Comparison of ENCODE assay signal across 1 cellular context in the genomic region with DNA sequence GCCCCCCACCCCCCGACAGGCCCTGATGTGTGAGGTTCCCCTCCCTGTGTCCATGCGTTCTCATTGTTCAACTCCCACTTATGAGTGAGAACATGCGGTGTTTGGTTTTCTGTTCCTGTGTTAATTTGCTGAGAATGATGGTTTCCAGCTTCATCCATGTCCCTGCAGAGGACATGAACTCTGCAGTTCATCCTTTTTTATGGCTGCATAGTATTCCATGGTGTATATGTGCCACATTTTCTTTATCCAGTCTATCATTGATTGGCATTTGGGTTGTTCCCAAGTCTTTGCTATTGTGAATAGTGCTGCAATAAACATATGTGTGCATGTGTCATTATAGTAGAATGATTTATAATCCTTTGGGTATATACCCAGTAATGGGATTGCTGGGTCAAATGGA. TPM values are rescaled to one million over a fixed set of nuclear protein-coding genes. Genes with fewer than 3 reads are reported as not detected.
"Had no signal": no experiment of that assay in that cellular context is flagged by ENCODE, and none has a peak within 500 bp of the region (broad histone marks: within the 10 kb centered on the region; RNA-seq: fewer than 3 reads in every experiment).

No MANE protein-coding gene starts in this region.

RNA-seq across cellular contexts. Expression of gene STARD8, which starts 32.7 kb away (rescaled TPM):
- total RNA-seq: OCI-LY7 had no signal
